In the genomic region with DNA sequence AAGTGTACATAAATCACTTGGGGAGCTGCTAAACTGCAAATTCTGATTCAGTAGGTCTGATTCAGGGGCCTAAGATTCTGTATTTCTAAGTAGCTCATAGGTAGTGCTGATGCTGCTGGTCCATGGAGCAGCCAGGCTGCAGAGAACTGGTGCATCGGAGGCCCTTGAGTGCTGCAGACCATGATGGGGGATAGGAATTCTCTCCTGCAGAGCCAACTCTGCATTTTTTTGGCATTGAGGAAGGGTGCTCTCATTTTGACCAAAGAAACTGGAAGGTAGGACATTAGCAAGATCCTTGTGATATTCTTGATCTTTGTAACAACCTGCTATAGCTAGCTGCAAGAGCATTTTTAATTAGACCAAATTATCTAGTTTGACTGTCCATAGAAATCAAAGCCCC, we compare ENCODE assay signal across 1 cellular context.
TF ChIP-seq lines count a peak whose summit lies in the region.

No MANE protein-coding gene starts in this region.

TF ChIP-seq in GM23338, 12 proteins besides CTCF, POLR2A, EP300 and RAD21:
- TF ChIP-seq POLR2AphosphoS5 (IDR thresholded peaks at IDR 0.05; ENCODE audit: low read depth) (no peak), CREB1 (CRISPR knock-in tag; IDR thresholded peaks at IDR 0.05; ENCODE audit: low read depth) (no peak), EZH2 (IDR thresholded peaks at IDR 0.05; ENCODE audit: low read depth, unreplicated experiment) (peak; percentile 4)
